ENCODE assay signal across 9 cellular contexts in the genomic region with DNA sequence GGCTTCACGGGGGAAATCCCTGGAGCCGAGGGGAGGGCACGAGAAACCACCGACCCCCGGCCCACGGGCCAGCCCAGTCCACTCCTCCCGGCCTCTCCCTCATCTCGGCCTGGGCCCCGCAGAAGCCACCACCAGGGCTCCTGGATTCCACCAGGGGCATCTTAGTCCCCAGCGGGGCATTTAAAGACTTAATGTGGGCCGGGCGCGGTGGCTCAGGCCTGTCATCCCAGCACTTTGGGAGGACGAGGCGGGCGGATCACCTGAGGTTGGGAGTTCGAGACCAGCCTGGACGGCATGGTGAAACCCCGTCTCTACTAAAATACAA. TPM values are rescaled to one million over a fixed set of nuclear protein-coding genes. Genes with fewer than 3 reads are reported as not detected.
DNase-seq lines count a peak whose midpoint lies in the region; ATAC-seq and TF ChIP-seq lines count a peak whose summit lies in the region.
"Had no signal": no experiment of that assay in that cellular context is flagged by ENCODE, and none has a peak within 500 bp of the region (broad histone marks: within the 10 kb centered on the region; RNA-seq: fewer than 3 reads in every experiment).

No MANE protein-coding gene starts in this region.

- peaks cover 2% of the 10 kb centered on the region for H3K9me3 Mint-ChIP-seq in glutamatergic neuron (ENCODE audit: unreplicated experiment)

- peak overlapping the region; percentile 74 for H4K12ac ChIP-seq in trophoblast cell (ENCODE audit: low read depth, low read length)

- no CpG with 5 or more reads among the region's 19 CpGs for WGBS in trophoblast cell (ENCODE audit: extremely low coverage, insufficient coverage, insufficient read length)

- H3K23ac ChIP-seq in trophoblast cell (ENCODE audit: low read length): no peak overlapping the region

- H2AK5ac ChIP-seq in trophoblast cell (ENCODE audit: low read length): no peak overlapping the region

- no peaks in the 10 kb centered on the region for H3K27me3 ChIP-seq in WERI-Rb-1 (ENCODE audit: insufficient read depth, low read depth, severe bottlenecking)
- no peaks in the 10 kb centered on the region for H3K27me3 ChIP-seq in trophoblast cell (ENCODE audit: insufficient read depth, low read length)

- no peak overlapping the region for H2BK5ac ChIP-seq in trophoblast cell (ENCODE audit: low read depth, low read length, poor library complexity)

- H3K14ac ChIP-seq in trophoblast cell (ENCODE audit: low read length): peak overlapping the region; percentile 68

- peaks cover 5 to 7% of the 10 kb centered on the region in 2 experiments for H3K4me1 ChIP-seq in trophoblast cell (ENCODE audit: control insufficient read depth in 1 of 2, insufficient read depth in 2 of 2, low read length in 2 of 2)

- H4K8ac ChIP-seq in trophoblast cell (ENCODE audit: low read depth, low read length): peak overlapping the region; percentile 74

- no peaks in the 10 kb centered on the region for H3K36me3 Mint-ChIP-seq in glutamatergic neuron (ENCODE audit: unreplicated experiment)

- H3K27ac ChIP-seq in C4-2B: peak overlapping the region; percentile 64
- H3K27ac ChIP-seq in WERI-Rb-1: peak overlapping the region; percentile 83
- no peak overlapping the region for H3K27ac ChIP-seq in trophoblast cell (ENCODE audit: low read depth, low read length)

- H3K18ac ChIP-seq in trophoblast cell (ENCODE audit: low read length): peak overlapping the region; percentile 21

- H3K9me3 ChIP-seq in WERI-Rb-1 (ENCODE audit: severe bottlenecking) (peaks cover 5% of the 10 kb centered on the region), trophoblast cell (ENCODE audit: insufficient read depth, low read depth, low read length) (peaks cover 2% of the 10 kb centered on the region)

- TF ChIP-seq CTCF in C4-2B (conservative IDR thresholded peaks at IDR 0.05) (no peak), WERI-Rb-1 (IDR thresholded peaks at IDR 0.05; ENCODE audit: low read depth, low read length) (no peak), glutamatergic neuron (IDR thresholded peaks at IDR 0.05; ENCODE audit: partially characterized antibody, unreplicated experiment) (no peak)

- no peaks in the 10 kb centered on the region for H3K36me3 ChIP-seq in WERI-Rb-1
- H3K36me3 ChIP-seq in trophoblast cell (ENCODE audit: control insufficient read depth in 1 of 2, insufficient read depth in 2 of 2, low read length in 2 of 2): no peaks in the 10 kb centered on the region

- DNase-seq in WERI-Rb-1 (no peak), glutamatergic neuron (no peak), trophoblast cell (peak; percentile 27 to 51), amniotic stem cell (lab: John Stamatoyannopoulos, UW) (no peak)
- no peak for DNase-seq in activated naive CD4-positive, alpha-beta T cell (lab: John Stamatoyannopoulos, UW)
- DNase-seq: NCI-H1105 treated with DMSO at 0.1 percent for 48 hours had no signal

- H4K91ac ChIP-seq in trophoblast cell (ENCODE audit: low read depth, low read length): peak overlapping the region; percentile 5

- no peak overlapping the region for H2BK12ac ChIP-seq in trophoblast cell (ENCODE audit: low read length)

- H3K4me2 ChIP-seq in trophoblast cell (ENCODE audit: low read length): peak overlapping the region; percentile 80

- peaks cover 1% of the 10 kb centered on the region for H3K79me2 ChIP-seq in trophoblast cell (ENCODE audit: control insufficient read depth, insufficient read depth, low read length, poor library complexity)

- ATAC-seq in HG03571 (IDR thresholded peaks at IDR 0.05; ENCODE audit: unreplicated experiment) (no peak), GM18907 (IDR thresholded peaks at IDR 0.05; ENCODE audit: unreplicated experiment) (no peak)

- H3K4me1 Mint-ChIP-seq in glutamatergic neuron (ENCODE audit: low read depth, unreplicated experiment): no peaks in the 10 kb centered on the region

- peaks cover 1% of the 10 kb centered on the region for H3K27me3 Mint-ChIP-seq in glutamatergic neuron (ENCODE audit: unreplicated experiment)

- H3K4me3 ChIP-seq in WERI-Rb-1 (ENCODE audit: low read depth, low read length) (peak overlapping the region; percentile 67), trophoblast cell (ENCODE audit: low read depth, low read length) (no peak overlapping the region)

- peaks cover 5% of the 10 kb centered on the region for H3K79me1 ChIP-seq in trophoblast cell (ENCODE audit: low read length)

- peak overlapping the region; percentile 25 for H3K4me3 Mint-ChIP-seq in glutamatergic neuron (ENCODE audit: unreplicated experiment)

- no peak overlapping the region for H2BK120ac ChIP-seq in trophoblast cell (ENCODE audit: insufficient read depth, low read length, poor library complexity)

- H3K4ac ChIP-seq in trophoblast cell (ENCODE audit: low read depth, low read length): no peak overlapping the region

- H3K9ac ChIP-seq in trophoblast cell (ENCODE audit: low read length): no peak overlapping the region

- peak overlapping the region; percentile 56 for H2AFZ ChIP-seq in trophoblast cell (ENCODE audit: insufficient read depth, low read length, poor library complexity)

- no peak overlapping the region for H3K27ac Mint-ChIP-seq in glutamatergic neuron (ENCODE audit: unreplicated experiment)

RNA-seq across cellular contexts. Expression of gene ABR, which starts 24.1 kb away (rescaled TPM):
- total RNA-seq in glutamatergic neuron (ENCODE audit: unreplicated experiment): 219 TPM
- 41.9 and 42.2 TPM in 2 replicates for polyA plus RNA-seq in trophoblast cell (2013)

Comparison
In these comparisons a context has a peak if more than half of its experiments do, and no peak if none do; other contexts are left out.
1. DNase-seq: peak in trophoblast cell (2 of 2); none in WERI-Rb-1 (single experiment), glutamatergic neuron (single experiment), amniotic stem cell (single experiment) and activated naive CD4-positive, alpha-beta T cell (0 of 4).